Comparison of ENCODE assay signal across 9 cellular contexts in genomic region chr16:50548659-50549560, GRCh38. TPM values are rescaled to one million over a fixed set of nuclear protein-coding genes. Genes with fewer than 3 reads are reported as not detected.
DNase-seq lines count a peak whose midpoint lies in the region; ATAC-seq and TF ChIP-seq lines count a peak whose summit lies in the region.
"Had no signal": no experiment of that assay in that cellular context is flagged by ENCODE, and none has a peak within 500 bp of the region (broad histone marks: within the 10 kb centered on the region; RNA-seq: fewer than 3 reads in every experiment).

No MANE protein-coding gene starts in this region.

- peak overlapping the region; percentile 85 to 90 (median 89) for H3K4me3 Mint-ChIP-seq in nephron

- no peak overlapping the region for H3K27ac ChIP-seq in ectodermal cell (ENCODE audit: insufficient read depth, low read depth, low read length, poor library complexity, severe bottlenecking)
- H3K27ac ChIP-seq: 22Rv1 had no signal

- peaks cover 42% of the 10 kb centered on the region for H3K4me1 ChIP-seq in ectodermal cell (ENCODE audit: control insufficient read depth, insufficient read depth, low read length)

- peak; percentile 53 for ATAC-seq in HG02885 (IDR thresholded peaks at IDR 0.05; ENCODE audit: poor library complexity, unreplicated experiment)
- peak; percentile 70 for ATAC-seq in SK-N-SH treated with all-trans-retinoic acid at 6 μM for 48 hours

- 13% methylated on average over 80 of the region's 80 CpGs for WGBS in ectodermal cell, 2 experiments

- H3K27ac Mint-ChIP-seq in nephron, result no peak overlapping the region

- peaks cover 5% of the 10 kb centered on the region for H3K36me3 ChIP-seq in ectodermal cell (ENCODE audit: control insufficient read depth, insufficient read depth, low read length)

- H3K36me3 Mint-ChIP-seq in nephron (ENCODE audit: low read depth), result peaks cover 19% of the 10 kb centered on the region

- H3K27me3 ChIP-seq in ectodermal cell (ENCODE audit: control insufficient read depth, insufficient read depth, low read length, poor library complexity, severe bottlenecking), result peaks cover 34% of the 10 kb centered on the region

- H3K9me3 Mint-ChIP-seq in nephron, result no peaks in the 10 kb centered on the region

- H3K27me3 Mint-ChIP-seq in nephron (ENCODE audit: low read depth), result peaks cover 50% of the 10 kb centered on the region

- peak; percentile 77 for DNase-seq in DMS53 (lab: John Stamatoyannopoulos, UW)
- no peak for DNase-seq in DMS53 treated with DMSO at 0.1 percent for 48 hours (lab: John Stamatoyannopoulos, UW; ENCODE audit: unreplicated experiment)
- no peak for DNase-seq in ecto neural progenitor cell (ENCODE audit: low spot score)
- DNase-seq in OCI-M1 (lab: John Stamatoyannopoulos, UW), result no peak

- TF ChIP-seq CTCF in nephron (IDR thresholded peaks at IDR 0.05; ENCODE audit: unreplicated experiment in 3 of 3), result no peak

- H3K4me1 Mint-ChIP-seq in nephron, result peaks cover 33% of the 10 kb centered on the region

- H3K4me3 ChIP-seq in ectodermal cell (ENCODE audit: insufficient read depth, low read depth, low read length), result peak overlapping the region; percentile 83

- H3K9me3 ChIP-seq in ectodermal cell (ENCODE audit: control insufficient read depth, low read length), result no peaks in the 10 kb centered on the region

TF ChIP-seq in SK-N-SH treated with all-trans-retinoic acid at 6 μM for 48 hours, 23 proteins besides CTCF, POLR2A, EP300 and RAD21:
- TF ChIP-seq CREB5 (CRISPR knock-in tag; IDR thresholded peaks at IDR 0.05; ENCODE audit: low read depth), result no peak
- TF ChIP-seq ESRRG (CRISPR knock-in tag; IDR thresholded peaks at IDR 0.05), result no peak
- no peak for TF ChIP-seq ZFP3 (CRISPR knock-in tag; IDR thresholded peaks at IDR 0.05)
- TF ChIP-seq ISL1 (CRISPR knock-in tag; IDR thresholded peaks at IDR 0.05), result no peak
- TF ChIP-seq BACH2 (CRISPR knock-in tag; IDR thresholded peaks at IDR 0.05; ENCODE audit: borderline replicate concordance), result no peak
- no peak for TF ChIP-seq CSDC2 (CRISPR knock-in tag; IDR thresholded peaks at IDR 0.05)
- TF ChIP-seq, protein P1, sequence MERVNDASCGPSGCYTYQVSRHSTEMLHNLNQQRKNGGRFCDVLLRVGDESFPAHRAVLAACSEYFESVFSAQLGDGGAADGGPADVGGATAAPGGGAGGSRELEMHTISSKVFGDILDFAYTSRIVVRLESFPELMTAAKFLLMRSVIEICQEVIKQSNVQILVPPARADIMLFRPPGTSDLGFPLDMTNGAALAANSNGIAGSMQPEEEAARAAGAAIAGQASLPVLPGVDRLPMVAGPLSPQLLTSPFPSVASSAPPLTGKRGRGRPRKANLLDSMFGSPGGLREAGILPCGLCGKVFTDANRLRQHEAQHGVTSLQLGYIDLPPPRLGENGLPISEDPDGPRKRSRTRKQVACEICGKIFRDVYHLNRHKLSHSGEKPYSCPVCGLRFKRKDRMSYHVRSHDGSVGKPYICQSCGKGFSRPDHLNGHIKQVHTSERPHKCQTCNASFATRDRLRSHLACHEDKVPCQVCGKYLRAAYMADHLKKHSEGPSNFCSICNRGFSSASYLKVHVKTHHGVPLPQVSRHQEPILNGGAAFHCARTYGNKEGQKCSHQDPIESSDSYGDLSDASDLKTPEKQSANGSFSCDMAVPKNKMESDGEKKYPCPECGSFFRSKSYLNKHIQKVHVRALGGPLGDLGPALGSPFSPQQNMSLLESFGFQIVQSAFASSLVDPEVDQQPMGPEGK (CRISPR knock-in tag; IDR thresholded peaks at IDR 0.05; ENCODE audit: borderline replicate concordance), result no peak
- TF ChIP-seq, protein P2, sequence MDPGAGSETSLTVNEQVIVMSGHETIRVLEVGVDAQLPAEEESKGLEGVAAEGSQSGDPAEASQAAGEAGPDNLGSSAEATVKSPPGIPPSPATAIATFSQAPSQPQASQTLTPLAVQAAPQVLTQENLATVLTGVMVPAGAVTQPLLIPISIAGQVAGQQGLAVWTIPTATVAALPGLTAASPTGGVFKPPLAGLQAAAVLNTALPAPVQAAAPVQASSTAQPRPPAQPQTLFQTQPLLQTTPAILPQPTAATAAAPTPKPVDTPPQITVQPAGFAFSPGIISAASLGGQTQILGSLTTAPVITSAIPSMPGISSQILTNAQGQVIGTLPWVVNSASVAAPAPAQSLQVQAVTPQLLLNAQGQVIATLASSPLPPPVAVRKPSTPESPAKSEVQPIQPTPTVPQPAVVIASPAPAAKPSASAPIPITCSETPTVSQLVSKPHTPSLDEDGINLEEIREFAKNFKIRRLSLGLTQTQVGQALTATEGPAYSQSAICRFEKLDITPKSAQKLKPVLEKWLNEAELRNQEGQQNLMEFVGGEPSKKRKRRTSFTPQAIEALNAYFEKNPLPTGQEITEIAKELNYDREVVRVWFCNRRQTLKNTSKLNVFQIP (CRISPR knock-in tag; IDR thresholded peaks at IDR 0.05; ENCODE audit: borderline replicate concordance, low read depth), result no peak
- TF ChIP-seq ZNF70 (CRISPR knock-in tag; IDR thresholded peaks at IDR 0.05), result no peak

RNA-seq across cellular contexts. Expression of gene NKD1, which starts 0.7 kb away (rescaled TPM):
- 33.2 TPM for polyA plus RNA-seq in ectodermal cell (2013, experiment 1 of 4)
- 39.7 TPM for polyA plus RNA-seq in ectodermal cell (2013, experiment 2 of 4)
- 18.2 TPM for polyA plus RNA-seq in ectodermal cell (2013, experiment 3 of 4)
- polyA plus RNA-seq in ectodermal cell (2013, experiment 4 of 4), result 28.8 TPM
